ENCODE assay signal across 9 cellular contexts in the genomic region with DNA sequence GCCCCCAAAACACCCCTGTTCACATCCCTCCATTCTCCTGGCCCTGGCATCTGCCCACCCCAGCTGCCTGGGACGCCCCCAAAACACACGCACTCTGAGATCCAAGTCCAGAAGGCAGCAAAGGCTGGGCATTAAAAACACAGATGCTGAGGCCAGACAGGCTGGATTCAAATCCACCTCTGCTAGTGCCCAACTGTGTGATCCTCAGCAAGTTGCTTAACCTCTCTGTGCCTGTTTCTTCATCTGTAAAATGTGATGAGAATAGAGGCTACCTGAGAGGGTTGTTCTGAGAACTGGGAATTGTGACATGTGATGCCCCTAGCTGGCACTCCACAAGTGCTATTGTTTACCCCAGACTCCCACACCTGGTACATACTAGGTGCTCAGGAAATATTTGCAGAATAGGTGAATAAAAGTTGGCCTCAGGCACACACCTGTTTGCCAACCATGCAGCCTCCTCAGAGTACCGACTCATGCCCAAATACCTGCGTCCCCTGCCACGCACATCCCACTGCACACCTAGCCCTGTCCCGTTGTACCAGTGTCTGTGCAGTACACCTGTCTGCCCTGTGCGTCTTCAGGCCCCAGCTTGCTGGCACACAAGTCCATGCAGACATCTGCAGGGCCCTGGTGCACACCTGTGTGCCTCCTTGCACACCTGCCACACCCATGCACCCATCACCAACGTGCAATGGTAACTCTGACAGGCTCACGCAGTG. TPM values are rescaled to one million over a fixed set of nuclear protein-coding genes. Genes with fewer than 3 reads are reported as not detected.
DNase-seq lines count a peak whose midpoint lies in the region; ATAC-seq and TF ChIP-seq lines count a peak whose summit lies in the region.
"Had no signal": no experiment of that assay in that cellular context is flagged by ENCODE, and none has a peak within 500 bp of the region (broad histone marks: within the 10 kb centered on the region; RNA-seq: fewer than 3 reads in every experiment).

No MANE protein-coding gene starts in this region.

- H3K36me3 ChIP-seq in breast epithelium = no peaks in the 10 kb centered on the region
- no peaks in the 10 kb centered on the region for H3K36me3 ChIP-seq in lung (ENCODE audit: control insufficient read depth in 2 of 2, insufficient read depth in 2 of 2, low read length in 2 of 2)
- peaks cover 6% of the 10 kb centered on the region for H3K36me3 ChIP-seq in thymus (ENCODE audit: control insufficient read depth, insufficient read depth)

- H3K27ac Mint-ChIP-seq in activated CD4-positive, alpha-beta memory T cell treated with anti-CD3 and anti-CD28 coated beads, Interleukin-2, amount 10 ng/mL, durations not matched to agents 7 days and 5 days = no peak overlapping the region
- no peak overlapping the region for H3K27ac Mint-ChIP-seq in activated CD4-positive, alpha-beta memory T cell treated with anti-CD3 and anti-CD28 coated beads for 36 hours

- H3K4me3 ChIP-seq in breast epithelium (peak overlapping the region; percentile 59 to 78 (median 73)), lung (peak overlapping the region; percentile 73), thymus (ENCODE audit: low read length) (peak overlapping the region; percentile 86)

- POLR2A ChIA-PET in activated CD4-positive, alpha-beta memory T cell treated with anti-CD3 and anti-CD28 coated beads, Interleukin-2, amount 10 ng/mL, durations not matched to agents 7 days and 5 days (lab: Charles Lee) = interaction anchor here (0.8 to 1.8 kb wide), 4 partner anchors 10 to 42 kb away, joined by 3 to 6 read pairs (median 4); no protein-coding TSS in a partner anchor
- POLR2A ChIA-PET in activated CD4-positive, alpha-beta memory T cell treated with anti-CD3 and anti-CD28 coated beads for 36 hours (lab: Charles Lee) = no interaction called here
- POLR2A ChIA-PET in GM10248 (lab: Yijun Ruan, JAX) = no interaction called here

- H3K4me1 Mint-ChIP-seq in activated CD4-positive, alpha-beta memory T cell treated with anti-CD3 and anti-CD28 coated beads, Interleukin-2, amount 10 ng/mL, durations not matched to agents 7 days and 5 days = peaks cover 15% of the 10 kb centered on the region
- H3K4me1 Mint-ChIP-seq in activated CD4-positive, alpha-beta memory T cell treated with anti-CD3 and anti-CD28 coated beads for 36 hours (ENCODE audit: low read depth) = peaks cover 12% of the 10 kb centered on the region

- ATAC-seq in lung (ENCODE audit: insufficient read depth, low FRiP score) (no peak), GM18907 (IDR thresholded peaks at IDR 0.05; ENCODE audit: unreplicated experiment) (no peak)

- H3K27me3 Mint-ChIP-seq in activated CD4-positive, alpha-beta memory T cell treated with anti-CD3 and anti-CD28 coated beads, Interleukin-2, amount 10 ng/mL, durations not matched to agents 7 days and 5 days = peaks cover 68% of the 10 kb centered on the region
- H3K27me3 Mint-ChIP-seq in activated CD4-positive, alpha-beta memory T cell treated with anti-CD3 and anti-CD28 coated beads for 36 hours = peaks cover 14% of the 10 kb centered on the region

- intact Hi-C loops in activated CD4-positive, alpha-beta memory T cell treated with anti-CD3 and anti-CD28 coated beads for 36 hours (cut with micrococcal nuclease) = no loop called here
- intact Hi-C loops in breast epithelium (cut with DNase I; ENCODE audit: low total_unique reads) = no loop called here

- H3K4me1 ChIP-seq in breast epithelium = peaks cover 6 to 12% of the 10 kb centered on the region in 2 donors
- H3K4me1 ChIP-seq in lung (ENCODE audit: control insufficient read depth in 2 of 2, insufficient read depth in 2 of 2, low read length in 2 of 2) = peaks cover 0 to 40% of the 10 kb centered on the region in 2 donors
- H3K4me1 ChIP-seq in thymus (ENCODE audit: control insufficient read depth, insufficient read depth, low read length) = peaks cover 47% of the 10 kb centered on the region

- peaks cover 2% of the 10 kb centered on the region for H3K36me3 Mint-ChIP-seq in activated CD4-positive, alpha-beta memory T cell treated with anti-CD3 and anti-CD28 coated beads, Interleukin-2, amount 10 ng/mL, durations not matched to agents 7 days and 5 days (ENCODE audit: low read depth)
- peaks cover 2% of the 10 kb centered on the region for H3K36me3 Mint-ChIP-seq in activated CD4-positive, alpha-beta memory T cell treated with anti-CD3 and anti-CD28 coated beads for 36 hours

- peak overlapping the region; percentile 10 for H3K4me3 Mint-ChIP-seq in activated CD4-positive, alpha-beta memory T cell treated with anti-CD3 and anti-CD28 coated beads, Interleukin-2, amount 10 ng/mL, durations not matched to agents 7 days and 5 days
- no peak overlapping the region for H3K4me3 Mint-ChIP-seq in activated CD4-positive, alpha-beta memory T cell treated with anti-CD3 and anti-CD28 coated beads for 36 hours

- TF ChIP-seq CTCF in breast epithelium (IDR thresholded peaks at IDR 0.05) (no peak), lung (IDR thresholded peaks at IDR 0.05; ENCODE audit: control extremely low read depth, extremely low read depth) (no peak), GM10248 (IDR thresholded peaks at IDR 0.05; ENCODE audit: control extremely low read depth, extremely low read depth, low read depth, missing control alignments) (no peak), GM10266 (IDR thresholded peaks at IDR 0.05; ENCODE audit: control insufficient read depth, insufficient read depth, low read depth, missing control alignments) (no peak)

- DNase-seq in activated CD4-positive, alpha-beta memory T cell treated with anti-CD3 and anti-CD28 coated beads, Interleukin-2, amount 10 ng/mL, durations not matched to agents 7 days and 5 days = no peak
- no peak for DNase-seq in activated CD4-positive, alpha-beta memory T cell treated with anti-CD3 and anti-CD28 coated beads for 36 hours
- DNase-seq in breast epithelium (ENCODE audit: low spot score in 2 of 2) (no peak), lung (ENCODE audit: low spot score) (no peak), GM10248 (ENCODE audit: extremely low spot score) (no peak), GM10266 (ENCODE audit: extremely low spot score) (no peak)

- peak overlapping the region; percentile 56 to 95 for H3K27ac ChIP-seq in breast epithelium
- H3K27ac ChIP-seq in lung (ENCODE audit: low read depth in 1 of 2, low read length in 1 of 2) = peak overlapping the region; percentile 82 to 90
- H3K27ac ChIP-seq in thymus (ENCODE audit: low read depth) = peak overlapping the region; percentile 46
- H3K27ac ChIP-seq: C4-2B had no signal

- H3K9me3 ChIP-seq in breast epithelium (no peaks in the 10 kb centered on the region), lung (ENCODE audit: control insufficient read depth in 2 of 2, insufficient read depth in 1 of 2, low read length in 1 of 2) (no peaks in the 10 kb centered on the region), thymus (ENCODE audit: control insufficient read depth) (no peaks in the 10 kb centered on the region)

- TF ChIP-seq POLR2A in breast epithelium (IDR thresholded peaks at IDR 0.05) = no peak

- H3K27me3 ChIP-seq in breast epithelium (no peaks in the 10 kb centered on the region), lung (ENCODE audit: control insufficient read depth, insufficient read depth) (no peaks in the 10 kb centered on the region), thymus (ENCODE audit: control insufficient read depth, insufficient read depth) (no peaks in the 10 kb centered on the region)

- no peaks in the 10 kb centered on the region for H3K9me3 Mint-ChIP-seq in activated CD4-positive, alpha-beta memory T cell treated with anti-CD3 and anti-CD28 coated beads, Interleukin-2, amount 10 ng/mL, durations not matched to agents 7 days and 5 days
- H3K9me3 Mint-ChIP-seq in activated CD4-positive, alpha-beta memory T cell treated with anti-CD3 and anti-CD28 coated beads for 36 hours = no peaks in the 10 kb centered on the region

- CTCF ChIA-PET in activated CD4-positive, alpha-beta memory T cell treated with anti-CD3 and anti-CD28 coated beads, Interleukin-2, amount 10 ng/mL, durations not matched to agents 7 days and 5 days (lab: Charles Lee) = no interaction called here
- CTCF ChIA-PET in activated CD4-positive, alpha-beta memory T cell treated with anti-CD3 and anti-CD28 coated beads for 36 hours (lab: Charles Lee) = interaction anchor here (1.2 to 1.4 kb wide), 3 partner anchors 23 to 225 kb away, joined by 3 to 5 read pairs (median 3); no protein-coding TSS in a partner anchor
- CTCF ChIA-PET in GM10248 (lab: Yijun Ruan, JAX) = no interaction called here

- 45 to 75% methylated on average over 9 of the region's 9 CpGs for WGBS in lung, 2 donors
- WGBS in thymus = 84% methylated on average over 9 of the region's 9 CpGs

RNA-seq across cellular contexts. Expression of a gene that starts 2.1 kb away (rescaled TPM):
- 10 to 100 TPM; 13.4 to 18.0 TPM for total RNA-seq in activated CD4-positive, alpha-beta memory T cell treated with anti-CD3 and anti-CD28 coated beads, Interleukin-2, amount 10 ng/mL, durations not matched to agents 7 days and 5 days
- 1 to 10 TPM; 7.2 to 8.6 TPM for total RNA-seq in activated CD4-positive, alpha-beta memory T cell treated with anti-CD3 and anti-CD28 coated beads for 36 hours
- total RNA-seq in breast epithelium = 100 to 1,000 TPM in 2 of 3 donors, 10 to 100 TPM in 1; 53.6 to 187 (median 118) TPM
- total RNA-seq in lung = 100 to 1,000 TPM; 191 to 233 TPM
- polyA plus RNA-seq in lung = 100 to 1,000 TPM; 128 to 168 TPM
- 106 TPM for polyA plus RNA-seq in thymus
